In the genomic region with DNA sequence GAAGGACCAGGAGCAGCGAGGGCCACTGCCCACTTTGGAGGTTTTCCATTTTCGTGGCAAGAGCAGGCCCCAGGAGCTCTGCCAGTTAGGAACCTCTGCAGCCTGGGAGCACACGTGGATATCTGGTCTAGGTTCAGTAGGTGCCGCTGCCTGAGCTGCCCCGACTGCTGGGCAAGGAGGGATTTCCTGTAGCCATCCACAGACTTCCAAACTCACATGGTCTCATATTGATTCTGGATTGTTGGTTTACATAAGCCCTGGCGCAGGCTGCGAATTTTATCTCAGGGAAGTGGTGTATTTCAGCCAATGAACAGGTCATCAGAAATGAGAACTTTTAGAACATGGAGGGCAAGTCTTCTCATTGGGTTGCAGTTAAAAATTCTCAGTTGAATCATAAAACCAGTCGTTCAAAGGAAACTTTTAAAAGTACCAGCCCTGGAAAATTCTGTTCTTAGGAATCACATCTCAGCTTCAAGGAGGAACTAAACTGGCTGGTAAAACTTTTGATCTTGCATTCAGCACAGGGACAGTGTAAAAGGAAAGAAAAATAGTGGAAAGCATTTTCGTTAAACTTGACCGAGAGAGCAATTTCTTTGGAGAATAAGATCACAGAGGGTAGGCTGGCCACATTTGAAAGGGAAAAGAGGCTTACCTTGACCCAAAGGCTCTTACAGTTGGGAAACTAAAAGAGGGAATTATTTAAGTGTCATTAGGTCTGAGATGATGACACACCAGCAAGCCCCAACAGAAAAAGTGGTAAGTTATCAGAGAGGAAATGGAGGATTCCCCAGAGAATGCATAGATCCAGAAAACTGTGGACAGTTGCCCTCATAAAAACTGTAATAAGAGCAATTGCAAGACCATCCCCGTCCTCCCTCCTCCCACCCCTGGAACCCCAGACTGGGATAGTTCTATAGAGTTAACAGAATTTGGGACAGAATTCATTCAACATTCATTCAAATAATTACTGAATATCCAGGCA, we compare ENCODE assay signal across 22 cellular contexts. TPM values are rescaled to one million over a fixed set of nuclear protein-coding genes. Genes with fewer than 3 reads are reported as not detected.
DNase-seq lines count a peak whose midpoint lies in the region; ATAC-seq, FAIRE-seq and TF ChIP-seq lines count a peak whose summit lies in the region.
"Had no signal": no experiment of that assay in that cellular context is flagged by ENCODE, and none has a peak within 500 bp of the region (broad histone marks: within the 10 kb centered on the region; RNA-seq: fewer than 3 reads in every experiment).

No MANE protein-coding gene starts in this region.

- H3K4me1 ChIP-seq in DOHH2 (ENCODE audit: control insufficient read depth, low read length) = peaks cover 51% of the 10 kb centered on the region
- H3K4me1 ChIP-seq in pancreas = peaks cover 8 to 13% (median 8%) of the 10 kb centered on the region in 3 donors

- TF ChIP-seq POLR2A in NB4 (IDR thresholded peaks at IDR 0.05; ENCODE audit: extremely low read depth, insufficient read length) = no peak

- H3K4me3 ChIP-seq in DOHH2 (ENCODE audit: low read length) (no peak overlapping the region), NB4 (ENCODE audit: low read depth, low read length) (peak overlapping the region; percentile 26), fibroblast of the aortic adventitia (ENCODE audit: low read depth, low read length) (no peak overlapping the region), pancreas (no peak overlapping the region)
- H3K4me3 ChIP-seq: sigmoid colon had no signal

- H3K79me2 ChIP-seq in DOHH2 (ENCODE audit: control insufficient read depth, low read length) = no peaks in the 10 kb centered on the region

- no peaks in the 10 kb centered on the region; the same call in 1 of the 2 replicates for H3F3A ChIP-seq in DOHH2 (ENCODE audit: control insufficient read depth, insufficient read depth)

- no peaks in the 10 kb centered on the region for H3K36me3 Mint-ChIP-seq in activated naive CD4-positive, alpha-beta T cell treated with anti-CD3 and anti-CD28 coated beads, Interleukin-2, amount 10 ng/mL, durations not matched to agents 7 days and 5 days
- H3K36me3 Mint-ChIP-seq: activated naive CD4-positive, alpha-beta T cell treated with anti-CD3 and anti-CD28 coated beads, Interleukin-2, amount 50 U/mL, for 72 hours had no signal

- H3K27ac ChIP-seq in DOHH2 (ENCODE audit: low read depth, low read length) (no peak overlapping the region), pancreas (peak overlapping the region in 2 of 4 donors; percentile 28 to 56)
- H3K27ac ChIP-seq: sigmoid colon, VCaP had no signal

- peak; percentile 76 to 84 (median 80) for ATAC-seq in pancreas
- ATAC-seq: activated naive CD4-positive, alpha-beta T cell treated with anti-CD3 and anti-CD28 coated beads, Interleukin-2, amount 50 U/mL, for 72 hours; activated T-cell treated with anti-CD3 and anti-CD28 coated beads, Interleukin-2, amount 50 U/mL, for 4 hours had no signal

- no peaks in the 10 kb centered on the region for H4K20me1 ChIP-seq in DOHH2 (ENCODE audit: control insufficient read depth, insufficient read depth, low read depth, low read length)

- H3K4me1 Mint-ChIP-seq in activated naive CD4-positive, alpha-beta T cell treated with anti-CD3 and anti-CD28 coated beads, Interleukin-2, amount 10 ng/mL, durations not matched to agents 7 days and 5 days = peaks cover 44% of the 10 kb centered on the region

- no peak overlapping the region for H3K27ac Mint-ChIP-seq in activated naive CD4-positive, alpha-beta T cell treated with anti-CD3 and anti-CD28 coated beads, Interleukin-2, amount 10 ng/mL, durations not matched to agents 7 days and 5 days
- H3K27ac Mint-ChIP-seq: activated naive CD4-positive, alpha-beta T cell treated with anti-CD3 and anti-CD28 coated beads, Interleukin-2, amount 50 U/mL, for 72 hours had no signal

- 0 out of 2 replicates have a peak, but pooled peaks cover 6% of the 10 kb centered on the region for H3K27me3 ChIP-seq in DOHH2 (ENCODE audit: control insufficient read depth, low read length)
- H3K27me3 ChIP-seq in pancreas = no peaks in the 10 kb centered on the region
- H3K27me3 ChIP-seq: sigmoid colon had no signal

- H3K4me3 Mint-ChIP-seq in activated naive CD4-positive, alpha-beta T cell treated with anti-CD3 and anti-CD28 coated beads, Interleukin-2, amount 10 ng/mL, durations not matched to agents 7 days and 5 days = no peak overlapping the region
- H3K4me3 Mint-ChIP-seq: activated T-cell treated with anti-CD3 and anti-CD28 coated beads, Interleukin-2, amount 50 U/mL, for 4 hours had no signal

- DNase-seq in NB4 (ENCODE audit: low read depth) = peak; percentile 86
- peak; percentile 58 for DNase-seq in fibroblast of the aortic adventitia (ENCODE audit: low read depth)
- DNase-seq in pancreas = peak; percentile 65 to 82 (median 68)
- no peak for DNase-seq in NCI-H345 treated with DMSO at 0.1 percent for 48 hours (lab: John Stamatoyannopoulos, UW; ENCODE audit: unreplicated experiment)
- DNase-seq in activated naive CD4-positive, alpha-beta T cell treated with anti-CD3 and anti-CD28 coated beads, Interleukin-2, amount 10 ng/mL, durations not matched to agents 7 days and 5 days = no peak
- no peak for DNase-seq in DMS153 (lab: John Stamatoyannopoulos, UW)
- no peak for DNase-seq in NCI-H1436 (lab: John Stamatoyannopoulos, UW)
- DNase-seq: activated CD4-positive, alpha-beta T cell treated with anti-CD3 and anti-CD28 coated beads, Interleukin-2, amount 50 U/mL, for 48 hours; activated T-cell treated with anti-CD3 and anti-CD28 coated beads, Interleukin-2, amount 50 U/mL, for 4 hours; MM.1S; NCI-H1694 treated with DMSO at 0.1 percent for 48 hours; nucleus accumbens; sigmoid colon; stimulated activated CD4-positive, alpha-beta T cell treated with anti-CD3 and anti-CD28 coated beads, Interleukin-2, amount 100 ng/mL, for 48 hours; T-helper 1 cell had no signal

- 38 to 40% methylated on average over 11 of the region's 11 CpGs for WGBS in pancreas, 2 donors

- H3K9me3 Mint-ChIP-seq in activated naive CD4-positive, alpha-beta T cell treated with anti-CD3 and anti-CD28 coated beads, Interleukin-2, amount 10 ng/mL, durations not matched to agents 7 days and 5 days = no peaks in the 10 kb centered on the region
- H3K9me3 Mint-ChIP-seq: activated naive CD4-positive, alpha-beta T cell treated with anti-CD3 and anti-CD28 coated beads, Interleukin-2, amount 50 U/mL, for 72 hours; activated T-cell treated with anti-CD3 and anti-CD28 coated beads, Interleukin-2, amount 50 U/mL, for 4 hours had no signal

- no peaks in the 10 kb centered on the region for H3K9me2 ChIP-seq in DOHH2 (replicated peaks; ENCODE audit: control insufficient read depth, low read length)

- no peak for TF ChIP-seq CTCF in DOHH2 (IDR thresholded peaks at IDR 0.05; ENCODE audit: low read depth, low read length, poor library complexity, severe bottlenecking)
- no peak for TF ChIP-seq CTCF in NB4 (IDR thresholded peaks at IDR 0.05; ENCODE audit: low read depth, low read length)
- no peak for TF ChIP-seq CTCF in fibroblast of the aortic adventitia (IDR thresholded peaks at IDR 0.05; ENCODE audit: insufficient read depth, low read length)
- TF ChIP-seq CTCF in pancreas (IDR thresholded peaks at IDR 0.05) = no peak

- no peak for FAIRE-seq in pancreas (lab: Jason Lieb, UNC)
- FAIRE-seq: colon, endometrium, GM12892 had no signal

- intact Hi-C loops in pancreas (cut with DNase I) = no loop called here

- no peaks in the 10 kb centered on the region for H3K9me3 ChIP-seq in DOHH2 (ENCODE audit: control insufficient read depth, insufficient read depth, low read length)
- H3K9me3 ChIP-seq in pancreas = no peaks in the 10 kb centered on the region
- H3K9me3 ChIP-seq: sigmoid colon had no signal

- CTCF ChIA-PET in activated naive CD4-positive, alpha-beta T cell treated with anti-CD3 and anti-CD28 coated beads, Interleukin-2, amount 10 ng/mL, durations not matched to agents 7 days and 5 days (lab: Charles Lee) = interaction anchor here (0.5 to 7.9 kb wide), 6 partner anchors 35 to 139 kb away, joined by 3 to 187 read pairs (median 9); no protein-coding TSS in a partner anchor

- peak overlapping the region; percentile 8; the same call in 1 of the 2 replicates for H3K4me2 ChIP-seq in DOHH2 (ENCODE audit: low read length)

- H3K36me3 ChIP-seq in DOHH2 (ENCODE audit: control insufficient read depth, low read length) (no peaks in the 10 kb centered on the region), pancreas (no peaks in the 10 kb centered on the region)
- H3K36me3 ChIP-seq: sigmoid colon had no signal

- peaks cover 3% of the 10 kb centered on the region for H3K27me3 Mint-ChIP-seq in activated naive CD4-positive, alpha-beta T cell treated with anti-CD3 and anti-CD28 coated beads, Interleukin-2, amount 10 ng/mL, durations not matched to agents 7 days and 5 days

RNA-seq across cellular contexts. Expression of gene RTP3, which starts 6.4 kb away (rescaled TPM):
- total RNA-seq in fibroblast of the aortic adventitia (ENCODE audit: low replicate concordance) (not detected in 2 replicates), pancreas (not detected)
- not detected for polyA plus RNA-seq in pancreas
- total RNA-seq: activated naive CD4-positive, alpha-beta T cell treated with anti-CD3 and anti-CD28 coated beads, Interleukin-2, amount 50 U/mL, for 72 hours; activated T-cell treated with anti-CD3 and anti-CD28 coated beads, Interleukin-2, amount 50 U/mL, for 4 hours; NCI-H460; sigmoid colon had no signal
- polyA plus RNA-seq: sigmoid colon had no signal

RNA-seq across cellular contexts. Expression of gene LTF, which starts 26.7 kb away (rescaled TPM):
- not detected in 2 replicates for total RNA-seq in fibroblast of the aortic adventitia (ENCODE audit: low replicate concordance)
- total RNA-seq in pancreas = 10 to 100 TPM; 10.5 to 21.0 (median 13.7) TPM
- 1 to 10 TPM; 6.9 to 7.0 TPM for polyA plus RNA-seq in pancreas
- total RNA-seq: activated naive CD4-positive, alpha-beta T cell treated with anti-CD3 and anti-CD28 coated beads, Interleukin-2, amount 50 U/mL, for 72 hours; activated T-cell treated with anti-CD3 and anti-CD28 coated beads, Interleukin-2, amount 50 U/mL, for 4 hours; NCI-H460 had no signal

Comparison
In these comparisons a context has a peak if more than half of its experiments do, and no peak if none do; other contexts are left out.
1. DNase-seq: peak in NB4 (single experiment), fibroblast of the aortic adventitia (single experiment) and pancreas (6 of 6); none in NCI-H345 treated with DMSO at 0.1 percent for 48 hours (single experiment), activated naive CD4-positive, alpha-beta T cell treated with anti-CD3 and anti-CD28 coated beads, Interleukin-2, amount 10 ng/mL, durations not matched to agents 7 days and 5 days (single experiment), DMS153 (single experiment) and NCI-H1436 (single experiment).
2. RNA of gene LTF, which starts 26.7 kb away (total RNA-seq): 10.5 to 21.0 TPM in pancreas; not detected in fibroblast of the aortic adventitia; every median in the first group is over 10 times any median in the second.